17 cellular contexts compared by ENCODE assay signal in genomic region chr4:90950385-90950841, GRCh38.
DNase-seq lines count a peak whose midpoint lies in the region; ATAC-seq, FAIRE-seq and TF ChIP-seq lines count a peak whose summit lies in the region.
"Had no signal": no experiment of that assay in that cellular context is flagged by ENCODE, and none has a peak within 500 bp of the region (broad histone marks: within the 10 kb centered on the region; RNA-seq: fewer than 3 reads in every experiment).

No MANE protein-coding gene starts in this region.

- no peak for ATAC-seq in GM18517 (IDR thresholded peaks at IDR 0.05; ENCODE audit: unreplicated experiment)
- no peak for ATAC-seq in omental fat pad (ENCODE audit: low FRiP score)
- ATAC-seq: naive thymus-derived CD4-positive, alpha-beta T cell had no signal

- FAIRE-seq in D721Med (lab: Jason Lieb, UNC) = peak; percentile 51
- FAIRE-seq: G401.6 had no signal

- DNase-seq in D721Med (ENCODE audit: insufficient read length, low spot score) = no peak
- DNase-seq in NCI-H1092 (lab: John Stamatoyannopoulos, UW) = peak; percentile 12
- DNase-seq in SJCRH30 = peak in 1 of 2 experiments; percentile 34
- DNase-seq in left kidney (ENCODE audit: low read depth, low spot score) = peak; percentile 24
- DNase-seq in activated gamma-delta T cell (lab: John Stamatoyannopoulos, UW) = no peak
- no peak for DNase-seq in Kasumi-1 (lab: John Stamatoyannopoulos, UW)
- no peak for DNase-seq in omental fat pad (ENCODE audit: low spot score)
- DNase-seq: activated CD4-positive, alpha-beta T cell treated with anti-CD3 and anti-CD28 coated beads, Interleukin-2, amount 50 U/mL, for 4 hours; effector CD8-positive, alpha-beta T cell; H7; naive thymus-derived CD4-positive, alpha-beta T cell; NCI-H1048; NK-92 treated with Interleukin-12 subunit alpha and Interleukin-12 subunit beta, amount 100 ng/mL, for 24 hours had no signal

- no peaks in the 10 kb centered on the region for H3K9me3 ChIP-seq in SJCRH30 (replicated peaks)
- H3K9me3 ChIP-seq: ascending aorta, BLaER1 had no signal

- H3K4me1 ChIP-seq in SJCRH30 = peaks cover 18% of the 10 kb centered on the region
- H3K4me1 ChIP-seq: ascending aorta, BLaER1 had no signal

- H3K4me3 ChIP-seq in SJCRH30 = peak overlapping the region; percentile 17; the same call in 1 of the 2 replicates
- H3K4me3 ChIP-seq: ascending aorta, BLaER1 had no signal

- no peaks in the 10 kb centered on the region for H3K36me3 ChIP-seq in SJCRH30
- H3K36me3 ChIP-seq: ascending aorta, BLaER1 had no signal

- no peaks in the 10 kb centered on the region for H3K27me3 ChIP-seq in SJCRH30
- H3K27me3 ChIP-seq: ascending aorta, BLaER1 had no signal

- H3K27ac ChIP-seq in SJCRH30 = no peak overlapping the region
- H3K27ac ChIP-seq: ascending aorta, BLaER1 had no signal

- TF ChIP-seq CTCF in D721Med (IDR thresholded peaks at IDR 0.05; ENCODE audit: insufficient read depth, missing control alignments) = no peak
- TF ChIP-seq CTCF in omental fat pad (IDR thresholded peaks at IDR 0.05) = no peak

Comparison
In these comparisons a context has a peak if more than half of its experiments do, and no peak if none do; other contexts are left out.
1. DNase-seq: peak in NCI-H1092 (single experiment) and left kidney (single experiment); none in D721Med (single experiment), activated gamma-delta T cell (single experiment), Kasumi-1 (0 of 2) and omental fat pad (single experiment).